ENCODE assay signal across 37 cellular contexts in the genomic region with DNA sequence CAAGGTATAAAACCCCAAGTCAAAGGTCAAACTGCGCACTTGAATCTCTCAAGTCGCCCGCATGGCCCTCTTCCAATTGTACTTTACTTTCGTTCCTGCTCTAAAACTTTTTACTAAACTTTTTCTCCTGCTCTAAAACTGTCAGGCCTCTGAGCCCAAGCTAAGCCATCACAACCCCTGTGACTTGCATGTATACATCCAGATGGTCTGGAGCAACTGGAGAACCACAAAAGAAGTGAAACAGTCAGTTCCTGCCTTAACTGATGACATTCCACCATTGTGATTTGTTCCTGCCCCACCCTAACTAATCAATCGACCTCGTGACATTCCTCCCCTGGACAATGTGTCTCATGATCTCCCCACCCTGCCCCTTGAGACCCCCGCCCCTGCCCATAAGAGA. TPM values are rescaled to one million over a fixed set of nuclear protein-coding genes. Genes with fewer than 3 reads are reported as not detected.
DNase-seq lines count a peak whose midpoint lies in the region; ATAC-seq, FAIRE-seq and TF ChIP-seq lines count a peak whose summit lies in the region.
"Had no signal": no experiment of that assay in that cellular context is flagged by ENCODE, and none has a peak within 500 bp of the region (broad histone marks: within the 10 kb centered on the region; RNA-seq: fewer than 3 reads in every experiment).

No MANE protein-coding gene starts in this region.

- H3K4me1 Mint-ChIP-seq in osteocyte (ENCODE audit: unreplicated experiment) = no peaks in the 10 kb centered on the region
- H3K4me1 Mint-ChIP-seq: CD14-positive monocyte; CD4-positive, alpha-beta memory T cell; CD4-positive, CD25-positive, alpha-beta regulatory T cell; CD8-positive, alpha-beta memory T cell had no signal

- in situ Hi-C loops in K562 (cut with MboI) = no loop called here

- H3K9me1 ChIP-seq in K562 (ENCODE audit: control insufficient read depth, insufficient read depth, low read length) = no peaks in the 10 kb centered on the region

- no peak overlapping the region for H3K4me2 ChIP-seq in HCT116 (ENCODE audit: low read length)
- no peak overlapping the region for H3K4me2 ChIP-seq in K562 (ENCODE audit: insufficient read depth, low read length)
- H3K4me2 ChIP-seq: A549; BLaER1; BLaER1 treated with 17β-estradiol and CSF1 and Interleukin-3, amounts not matched to agents 10 nM and 100 nM had no signal

- no peak overlapping the region for H2AFZ ChIP-seq in HCT116 (ENCODE audit: low read depth, low read length, poor library complexity, severe bottlenecking)
- no peak overlapping the region for H2AFZ ChIP-seq in K562 (ENCODE audit: low read depth, low read length)

- TF ChIP-seq RAD21 in HCT116 (IDR thresholded peaks at IDR 0.05; ENCODE audit: low read depth) (no peak), K562 (CRISPR knock-in tag; conservative IDR thresholded peaks at IDR 0.05 in 1 of 2, IDR thresholded peaks at IDR 0.05 in 1 of 2) (no peak)

- TF ChIP-seq EP300 in K562 (IDR thresholded peaks at IDR 0.05; ENCODE audit: low read length) = no peak

- H3K27ac Mint-ChIP-seq in osteocyte (ENCODE audit: unreplicated experiment) = no peak overlapping the region
- H3K27ac Mint-ChIP-seq: B cell; CD14-positive monocyte; CD4-positive, alpha-beta memory T cell; CD4-positive, alpha-beta T cell; CD8-positive, alpha-beta T cell had no signal

- BruUV-seq in HCT116 (replicated peaks; lab: Mats Ljungman, UMichigan) = no TSS peak
- no TSS peak for BruUV-seq in K562 (replicated peaks; lab: Mats Ljungman, UMichigan)

- peaks cover 0 to 10% of the 10 kb centered on the region in 2 experiments; a peak in 1 of 4 replicates for H3K9me3 ChIP-seq in HCT116 (ENCODE audit: control insufficient read depth in 1 of 2, insufficient read depth in 1 of 2, low read depth in 1 of 2, low read length in 2 of 2)
- 0 out of 2 replicates have a peak, but pooled peaks cover 5% of the 10 kb centered on the region for H3K9me3 ChIP-seq in K562 (replicated peaks; ENCODE audit: control insufficient read depth, insufficient read depth, low read depth, low read length)
- no peaks in the 10 kb centered on the region for H3K9me3 ChIP-seq in BE2C
- H3K9me3 ChIP-seq: A549 had no signal

- H3K4me3 ChIP-seq in HCT116 (replicated peaks in 1 of 2; ENCODE audit: low read depth in 1 of 2, low read length in 2 of 2) (no peak overlapping the region), K562 (no peak overlapping the region), BE2C (ENCODE audit: low read depth, low read length) (no peak overlapping the region)
- H3K4me3 ChIP-seq: A549; BLaER1; BLaER1 treated with 17β-estradiol and CSF1 and Interleukin-3, amounts not matched to agents 10 nM and 100 nM had no signal

- RAD21 ChIA-PET in HCT116 (lab: Charles Lee; ENCODE audit: low non-redundant PET in 1 of 2, low total read pairs in 2 of 2, uncharacterized antibody in 2 of 2, unreplicated experiment in 2 of 2) = no interaction called here

- 51% methylated on average over 7 of the region's 7 CpGs for WGBS in K562 (ENCODE audit: insufficient coverage, low coverage, missing lambda C conversion rate)

- POLR2A ChIA-PET in HCT116 (lab: Charles Lee) = no interaction called here
- POLR2A ChIA-PET in K562 (lab: Yijun Ruan, JAX) = no interaction called here

- no peaks in the 10 kb centered on the region for H3K9me2 ChIP-seq in HCT116 (ENCODE audit: insufficient read depth)

- H3K27me3 Mint-ChIP-seq in osteocyte (ENCODE audit: unreplicated experiment) = no peaks in the 10 kb centered on the region
- H3K27me3 Mint-ChIP-seq: B cell; CD4-positive, alpha-beta memory T cell; CD4-positive, alpha-beta T cell; CD4-positive, CD25-positive, alpha-beta regulatory T cell; CD8-positive, alpha-beta memory T cell had no signal

- H3K79me2 ChIP-seq in HCT116 (ENCODE audit: insufficient read depth, low read length) (no peaks in the 10 kb centered on the region), K562 (ENCODE audit: control insufficient read depth, insufficient read depth, low read length) (no peaks in the 10 kb centered on the region)

- peak; percentile 4 for DNase-seq in HCT116 (ENCODE audit: low read depth, low spot score)
- DNase-seq in MV-4-11 (lab: John Stamatoyannopoulos, UW) = peak; percentile 7
- DNase-seq in K562 (ENCODE audit: extremely low read depth in 1 of 4, low spot score in 3 of 4) = no peak
- DNase-seq in osteocyte (ENCODE audit: extremely low spot score, unreplicated experiment) = peak; percentile 8
- DNase-seq in NCI-H774 (lab: John Stamatoyannopoulos, UW) = no peak
- DNase-seq in AG20443 (ENCODE audit: low spot score) = no peak
- no peak for DNase-seq in BE2C
- DNase-seq: 8988T; ACHN; AML-193; C1 segment of cervical spinal cord; Caco-2; Calu3; CD4-positive, alpha-beta memory T cell; CD4-positive, alpha-beta T cell; CD4-positive, CD25-positive, alpha-beta regulatory T cell; CD8-positive, alpha-beta memory T cell; CD8-positive, alpha-beta T cell; COR-L47; DMS 273 treated with DMSO at 0.1 percent for 48 hours; DMS153; DMS53; DMS79; DMS79 treated with DMSO at 0.1 percent for 48 hours; DND-41; EL had no signal

- H3K36me3 Mint-ChIP-seq in osteocyte (ENCODE audit: unreplicated experiment) = no peaks in the 10 kb centered on the region
- H3K36me3 Mint-ChIP-seq: CD4-positive, alpha-beta memory T cell; CD4-positive, CD25-positive, alpha-beta regulatory T cell; CD8-positive, alpha-beta T cell had no signal

- no peak overlapping the region for H3K4me3 Mint-ChIP-seq in osteocyte (ENCODE audit: unreplicated experiment)
- H3K4me3 Mint-ChIP-seq: B cell; CD14-positive monocyte; CD4-positive, alpha-beta memory T cell; CD4-positive, alpha-beta T cell; CD4-positive, CD25-positive, alpha-beta regulatory T cell; CD8-positive, alpha-beta memory T cell; CD8-positive, alpha-beta T cell had no signal

- intact Hi-C loops in HCT116 (cut with micrococcal nuclease) = no loop called here
- intact Hi-C loops in K562 (cut with micrococcal nuclease) = no loop called here

- H3K27me3 ChIP-seq in HCT116 (ENCODE audit: insufficient read depth, low read length) (no peaks in the 10 kb centered on the region), K562 (ENCODE audit: control insufficient read depth in 2 of 2, insufficient read depth in 2 of 2, low read length in 2 of 2) (no peaks in the 10 kb centered on the region), BE2C (no peaks in the 10 kb centered on the region)
- H3K27me3 ChIP-seq: BLaER1; BLaER1 treated with 17β-estradiol and CSF1 and Interleukin-3, amounts not matched to agents 10 nM and 100 nM had no signal

- CTCF ChIA-PET in HCT116 (lab: Charles Lee) (no interaction called here), K562 (lab: Yijun Ruan, JAX; ENCODE audit: low intra/inter-chr PET ratio) (no interaction called here)

- peaks cover 0 to 3% of the 10 kb centered on the region in 2 experiments; a peak in 1 of 4 replicates for H3K4me1 ChIP-seq in HCT116 (ENCODE audit: control insufficient read depth in 1 of 2, insufficient read depth in 2 of 2, low read length in 2 of 2)
- no peaks in the 10 kb centered on the region; a peak in 1 of 5 replicates for H3K4me1 ChIP-seq in K562 (replicated peaks in 1 of 2; ENCODE audit: control insufficient read depth in 2 of 2, insufficient read depth in 2 of 2, low read length in 2 of 2)
- no peaks in the 10 kb centered on the region for H3K4me1 ChIP-seq in BE2C
- H3K4me1 ChIP-seq: A549; BLaER1; BLaER1 treated with 17β-estradiol and CSF1 and Interleukin-3, amounts not matched to agents 10 nM and 100 nM; Caco-2 had no signal

- TF ChIP-seq POLR2A in HCT116 (IDR thresholded peaks at IDR 0.05; ENCODE audit: borderline replicate concordance, extremely low read depth, insufficient read depth, insufficient read length) (no peak), K562 (conservative IDR thresholded peaks at IDR 0.05) (no peak)

- H3K9ac ChIP-seq in HCT116 (ENCODE audit: low read length) (no peak overlapping the region), K562 (ENCODE audit: insufficient read depth in 1 of 2, low read depth in 2 of 2, low read length in 2 of 2) (no peak overlapping the region)
- H3K9ac ChIP-seq: BLaER1; BLaER1 treated with 17β-estradiol and CSF1 and Interleukin-3, amounts not matched to agents 10 nM and 100 nM had no signal

- no peak for ATAC-seq in HCT116
- ATAC-seq in K562 = no peak
- no peak for ATAC-seq in GM18909 (IDR thresholded peaks at IDR 0.05; ENCODE audit: poor library complexity, unreplicated experiment)
- ATAC-seq: A549; CD8-positive, alpha-beta T cell had no signal

- H3K36me3 ChIP-seq in HCT116 (ENCODE audit: control insufficient read depth in 1 of 2, insufficient read depth in 2 of 2, low read length in 2 of 2) (no peaks in the 10 kb centered on the region), K562 (ENCODE audit: control insufficient read depth, insufficient read depth, low read length) (no peaks in the 10 kb centered on the region), BE2C (no peaks in the 10 kb centered on the region)
- H3K36me3 ChIP-seq: BLaER1; BLaER1 treated with 17β-estradiol and CSF1 and Interleukin-3, amounts not matched to agents 10 nM and 100 nM had no signal

- peaks cover 13% of the 10 kb centered on the region for H3K9me3 Mint-ChIP-seq in osteocyte (ENCODE audit: unreplicated experiment)
- H3K9me3 Mint-ChIP-seq: CD8-positive, alpha-beta T cell had no signal

- TF ChIP-seq CTCF in HCT116 (IDR thresholded peaks at IDR 0.05 in 2 of 3, conservative IDR thresholded peaks at IDR 0.05 in 1 of 3; ENCODE audit: borderline replicate concordance in 1 of 3, insufficient read depth in 1 of 3, low read depth in 2 of 3, low read length in 2 of 3) = no peak
- no peak for TF ChIP-seq CTCF in K562 (IDR thresholded peaks at IDR 0.05 in 2 of 3, conservative IDR thresholded peaks at IDR 0.05 in 1 of 3; ENCODE audit: insufficient read depth in 2 of 3, low read depth in 1 of 3, low read length in 3 of 3)
- no peak for TF ChIP-seq CTCF in osteocyte (IDR thresholded peaks at IDR 0.05)
- TF ChIP-seq CTCF in BE2C (IDR thresholded peaks at IDR 0.05; ENCODE audit: low read depth, low read length) = no peak

- H4K20me1 ChIP-seq in HCT116 (ENCODE audit: insufficient read depth) (no peaks in the 10 kb centered on the region), K562 (replicated peaks; ENCODE audit: control insufficient read depth, insufficient read depth, low read length) (no peaks in the 10 kb centered on the region)
- H4K20me1 ChIP-seq: BLaER1; BLaER1 treated with 17β-estradiol and CSF1 and Interleukin-3, amounts not matched to agents 10 nM and 100 nM had no signal

- H3K27ac ChIP-seq in HCT116 (ENCODE audit: low read depth, low read length) = no peak overlapping the region
- H3K27ac ChIP-seq in K562 (ENCODE audit: extremely low read depth, low read depth, low read length) = no peak overlapping the region
- H3K27ac ChIP-seq: 22Rv1; A549; BLaER1; BLaER1 treated with 17β-estradiol and CSF1 and Interleukin-3, amounts not matched to agents 10 nM and 100 nM; C4-2B had no signal

- FAIRE-seq in K562 (lab: Jason Lieb, UNC) = no peak
- FAIRE-seq: A204.1, A549, D721Med had no signal

RNA-seq across cellular contexts. Expression of a gene that starts 35.6 kb away (rescaled TPM):
- total RNA-seq in HCT116 (2021; ENCODE audit: unreplicated experiment) = 0.05 TPM
- not detected in 2 replicates for polyA plus RNA-seq in HCT116 (2012)
- 56.0 and 57.2 TPM in 2 replicates for total RNA-seq in K562 (2011; cell fraction: chromatin; rRNA removed; ENCODE audit: low replicate concordance)
- 34.2 and 36.7 TPM in 2 replicates for total RNA-seq in K562 (2011; cell fraction: nucleolus; rRNA removed)
- total RNA-seq in K562 (2011; cell fraction: nucleoplasm; rRNA removed) = 33.4 and 37.5 TPM in 2 replicates
- total RNA-seq in K562 (2014; rRNA removed) = 31.4 and 31.6 TPM in 2 replicates
- total RNA-seq in K562 (2014; rRNA removed; fragmentation: Illumina TruSeq; extraction: Trizol) = 30.6 and 37.7 TPM in 2 replicates
- 37.7 and 42.5 TPM in 2 replicates for total RNA-seq in K562 (2015; rRNA removed; fragmentation: Illumina TruSeq; extraction: Trizol)
- total RNA-seq in K562 (2021) = 33.7 and 35.4 TPM in 2 replicates
- polyA plus RNA-seq in K562 (2011; rRNA removed) = 22.8 and 24.6 TPM in 2 replicates
- polyA plus RNA-seq in K562 (2011; cell fraction: cytosol; rRNA removed) = 13.7 and 24.1 TPM in 2 replicates
- polyA plus RNA-seq in K562 (2011; cell fraction: nucleus; rRNA removed) = 14.5 and 21.4 TPM in 2 replicates
- polyA plus RNA-seq in K562 (2012) = 19.0 and 36.2 TPM in 2 replicates
- 29.0 and 32.3 TPM in 2 replicates for polyA plus RNA-seq in K562 (2014; fragmentation: Illumina TruSeq; extraction: Trizol)
- 1 to 10 TPM; 5.3 to 6.2 TPM for polyA plus RNA-seq in K562 (2014; fragmentation: Nextera tagmentation; extraction: Ambion mirVana)
- 10.7 and 12.9 TPM in 2 replicates for polyA plus RNA-seq in K562 (2014; rRNA removed)
- polyA minus RNA-seq in K562 (2011; rRNA and poly(A)+ RNA removed) = 85.5 and 93.3 TPM in 2 replicates
- polyA minus RNA-seq in K562 (2011; cell fraction: cytosol; rRNA and poly(A)+ RNA removed) = 52.8 and 61.1 TPM in 2 replicates
- 68.7 and 79.4 TPM in 2 replicates for polyA minus RNA-seq in K562 (2011; cell fraction: nucleus; rRNA and poly(A)+ RNA removed)
- not detected in 2 replicates for total RNA-seq in osteocyte
- not detected for polyA plus RNA-seq in BE2C (2012; ENCODE audit: insufficient read depth, insufficient read length, low read depth)
- total RNA-seq: Caco-2, Calu3 had no signal
- polyA plus RNA-seq: A549, BJ had no signal

Comparison
In these comparisons a context has a peak if more than half of its experiments do, and no peak if none do; other contexts are left out.
1. DNase-seq: peak in HCT116 (single experiment), MV-4-11 (single experiment) and osteocyte (single experiment); none in K562 (0 of 4), NCI-H774 (single experiment), AG20443 (single experiment) and BE2C (single experiment).
2. RNA of a gene that starts 35.6 kb away (total RNA-seq): 30.6 to 57.2 TPM in K562; 0.05 TPM in HCT116 (single experiment) and not detected in osteocyte; every median in the first group is over 10 times any median in the second.